ENCODE assay signal across 21 cellular contexts in genomic region chr11:77171254-77171653, GRCh38.
"Had no signal": no experiment of that assay in that cellular context is flagged by ENCODE, and none has a peak within 500 bp of the region (broad histone marks: within the 10 kb centered on the region; RNA-seq: fewer than 3 reads in every experiment).

No MANE protein-coding gene starts in this region.

- H3K36me3 ChIP-seq: cardiac muscle cell, gastroesophageal sphincter, spleen, tibial nerve had no signal

- H3K4me2 ChIP-seq: hepatocyte had no signal

- H3K4me3 ChIP-seq: body of pancreas, cardiac muscle cell, coronary artery, dorsolateral prefrontal cortex, gastroesophageal sphincter, hepatocyte, lung, spleen, tibial nerve had no signal

- H3K79me2 ChIP-seq: hepatocyte had no signal

- H3K27ac Mint-ChIP-seq: activated B cell treated with CpG ODN at 0.5 μM for 24 hours; activated naive CD8-positive, alpha-beta T cell; activated T-cell treated with anti-CD3 and anti-CD28 coated beads, Interleukin-2, amount 50 U/mL, for 72 hours had no signal

- DNase-seq: activated B cell treated with CpG ODN at 0.5 μM for 24 hours; activated CD4-positive, alpha-beta T cell treated with anti-CD3 and anti-CD28 coated beads, Interleukin-2, amount 50 U/mL, for 1 hour; activated naive CD4-positive, alpha-beta T cell treated with Interleukin-2 at 50 U/mL for 16 hours; activated T-cell treated with anti-CD3 and anti-CD28 coated beads for 4 hours; activated T-cell treated with anti-CD3 and anti-CD28 coated beads, Interleukin-2, amount 50 U/mL, for 72 hours; anterior cingulate cortex; body of pancreas; cerebellar nuclear complex; dorsolateral prefrontal cortex; effector memory CD4-positive, alpha-beta T cell; erythroblast; spleen; stimulated activated naive CD4-positive, alpha-beta T cell treated with Interleukin-2 at 50 U/mL for 16 hours; T-helper 2 cell had no signal

- H3K4me1 ChIP-seq: body of pancreas, gastroesophageal sphincter had no signal

- H3K9me3 Mint-ChIP-seq: activated B cell treated with CpG ODN at 0.5 μM for 24 hours; activated T-cell treated with anti-CD3 and anti-CD28 coated beads, Interleukin-2, amount 50 U/mL, for 72 hours had no signal

- H3K4me3 Mint-ChIP-seq: activated B cell treated with CpG ODN at 0.5 μM for 24 hours; activated naive CD8-positive, alpha-beta T cell; activated T-cell treated with anti-CD3 and anti-CD28 coated beads, Interleukin-2, amount 50 U/mL, for 72 hours had no signal

- H2AFZ ChIP-seq: hepatocyte had no signal

- H3K36me3 Mint-ChIP-seq: activated naive CD8-positive, alpha-beta T cell had no signal

- H3K27ac ChIP-seq: body of pancreas, cardiac muscle cell, coronary artery, dorsolateral prefrontal cortex, gastroesophageal sphincter, hepatocyte had no signal

- ATAC-seq: activated T-cell treated with anti-CD3 and anti-CD28 coated beads, Interleukin-2, amount 50 U/mL, for 72 hours; body of pancreas; gastroesophageal sphincter had no signal

- H3K9me3 ChIP-seq: body of pancreas, gastroesophageal sphincter, spleen, tibial nerve had no signal

- H3K27me3 Mint-ChIP-seq: activated B cell treated with CpG ODN at 0.5 μM for 24 hours; activated naive CD8-positive, alpha-beta T cell had no signal

- H3K27me3 ChIP-seq: body of pancreas, cardiac muscle cell, dorsolateral prefrontal cortex, hepatocyte, spleen, tibial nerve had no signal
